Comparison of ENCODE assay signal across 9 cellular contexts in genomic region chr1:218459450-218459849, GRCh38.
A peak's percentile ranks its signal among the peaks of the same experiment; 100 is the strongest.
DNase-seq lines count a peak whose midpoint lies in the region; ATAC-seq, FAIRE-seq and TF ChIP-seq lines count a peak whose summit lies in the region.
"Had no signal": no experiment of that assay in that cellular context is flagged by ENCODE, and none has a peak within 500 bp of the region (broad histone marks: within the 10 kb centered on the region; RNA-seq: fewer than 3 reads in every experiment).

No MANE protein-coding gene starts in this region.

- H3K4me2 ChIP-seq in SK-N-SH: peak overlapping the region; percentile 65; the same call in 1 of the 2 replicates

- no peak for TF ChIP-seq RAD21 in SK-N-SH (IDR thresholded peaks at IDR 0.05; ENCODE audit: low read length)

- CTCF ChIA-PET in SK-N-SH (lab: Yijun Ruan, JAX): no interaction called here

- H2AFZ ChIP-seq in SK-N-SH (ENCODE audit: low read depth): no peak overlapping the region

- 72% methylated on average over 8 of the region's 8 CpGs for WGBS in SK-N-SH (ENCODE audit: low lambda C conversion rate)
- WGBS in esophagus, 2 donors: 50 to 53% methylated on average over 8 of the region's 8 CpGs
- WGBS in aorta, 2 donors: 4 to 9% methylated on average over 8 of the region's 8 CpGs

- no peak for ATAC-seq in SK-N-SH treated with all-trans-retinoic acid at 6 μM for 48 hours
- peak; percentile 62 for ATAC-seq in aorta (ENCODE audit: low FRiP score)

- H3K4me3 ChIP-seq in SK-N-SH (ENCODE audit: low read depth in 2 of 2, low read length in 1 of 2) (no peak overlapping the region), esophagus (ENCODE audit: low read depth in 1 of 2, low read length in 2 of 2) (no peak overlapping the region), aorta (ENCODE audit: low read length in 2 of 2) (no peak overlapping the region)

- H3K9me2 ChIP-seq in SK-N-SH: no peaks in the 10 kb centered on the region

- no peaks in the 10 kb centered on the region for H3K79me2 ChIP-seq in SK-N-SH (ENCODE audit: insufficient read depth)

- FAIRE-seq in frontal cortex (lab: Jason Lieb, UNC): no peak

- POLR2A ChIA-PET in SK-N-SH (lab: Yijun Ruan, JAX): no interaction called here

- peaks cover 4% of the 10 kb centered on the region for H3K27me3 Mint-ChIP-seq in nephron progenitor cell (ENCODE audit: low read depth, poor library complexity)

- peak overlapping the region; percentile 90 for H3K27ac Mint-ChIP-seq in nephron progenitor cell

- no peaks in the 10 kb centered on the region for H3K9me3 ChIP-seq in SK-N-SH
- H3K9me3 ChIP-seq in esophagus (ENCODE audit: control insufficient read depth in 2 of 2, insufficient read depth in 1 of 2, low read depth in 1 of 2, low read length in 1 of 2): no peaks in the 10 kb centered on the region
- H3K9me3 ChIP-seq in aorta (ENCODE audit: control insufficient read depth, low read length): no peaks in the 10 kb centered on the region

- intact Hi-C loops in aorta (cut with DNase I): no loop called here

- no peaks in the 10 kb centered on the region for H3K36me3 Mint-ChIP-seq in nephron progenitor cell (ENCODE audit: low read depth)

- TF ChIP-seq CTCF in SK-N-SH (IDR thresholded peaks at IDR 0.05) (no peak), nephron progenitor cell (IDR thresholded peaks at IDR 0.05) (no peak)

- H3K4me1 ChIP-seq in SK-N-SH (ENCODE audit: control insufficient read depth in 1 of 2, insufficient read depth in 2 of 2, low read depth in 1 of 2, low read length in 1 of 2) (peaks cover 31 to 53% of the 10 kb centered on the region in 2 experiments), esophagus (ENCODE audit: control insufficient read depth in 2 of 2, insufficient read depth in 2 of 2, low read length in 1 of 2) (peaks cover 0 to 2% of the 10 kb centered on the region in 2 donors), aorta (ENCODE audit: control insufficient read depth in 1 of 2, insufficient read depth in 2 of 2, low read length in 2 of 2) (peaks cover 2 to 4% of the 10 kb centered on the region in 2 donors)

- no peak overlapping the region for H3K4me3 Mint-ChIP-seq in nephron progenitor cell

- no peaks in the 10 kb centered on the region for H3K36me3 ChIP-seq in SK-N-SH (replicated peaks in 1 of 2; ENCODE audit: control insufficient read depth in 1 of 2, insufficient read depth in 2 of 2, low read length in 1 of 2)
- H3K36me3 ChIP-seq in esophagus (ENCODE audit: control insufficient read depth in 2 of 2, insufficient read depth in 2 of 2, low read length in 1 of 2): no peaks in the 10 kb centered on the region
- no peaks in the 10 kb centered on the region for H3K36me3 ChIP-seq in aorta (ENCODE audit: control insufficient read depth in 1 of 2, insufficient read depth in 2 of 2, low read length in 1 of 2)

- no peaks in the 10 kb centered on the region for H3K27me3 ChIP-seq in SK-N-SH (ENCODE audit: insufficient read depth)
- H3K27me3 ChIP-seq in esophagus (ENCODE audit: control insufficient read depth in 1 of 2, insufficient read depth in 2 of 2, low read length in 2 of 2): no peaks in the 10 kb centered on the region
- H3K27me3 ChIP-seq in aorta (ENCODE audit: control insufficient read depth in 1 of 2, insufficient read depth in 2 of 2, low read length in 1 of 2): no peaks in the 10 kb centered on the region

- peaks cover 25% of the 10 kb centered on the region for H3F3A ChIP-seq in SK-N-SH (replicated peaks; ENCODE audit: insufficient read depth)

- DNase-seq in SK-N-SH (no peak), nephron progenitor cell (no peak), aorta (peak; percentile 74 to 79), frontal cortex (ENCODE audit: low spot score in 2 of 2) (no peak), foreskin melanocyte (no peak), Kasumi-1 (lab: John Stamatoyannopoulos, UW) (no peak)
- DNase-seq: NCI-H2081 had no signal

- TF ChIP-seq EP300 in SK-N-SH (IDR thresholded peaks at IDR 0.05; ENCODE audit: borderline replicate concordance in 1 of 2, low read depth in 1 of 2, low read length in 1 of 2): no peak

- H4K20me1 ChIP-seq in SK-N-SH (ENCODE audit: insufficient read depth): no peaks in the 10 kb centered on the region

- H3K27ac ChIP-seq in SK-N-SH (ENCODE audit: low read depth in 2 of 2, low read length in 1 of 2): peak overlapping the region; percentile 89 to 95
- H3K27ac ChIP-seq in esophagus (ENCODE audit: low read depth in 2 of 2, low read length in 1 of 2): peak overlapping the region; percentile 29 to 53
- peak overlapping the region; percentile 81 to 100 for H3K27ac ChIP-seq in aorta (ENCODE audit: low read depth in 1 of 2, low read length in 2 of 2)

- peak overlapping the region; percentile 67; the same call in 1 of the 2 replicates for H3K9ac ChIP-seq in SK-N-SH

- H3K4me1 Mint-ChIP-seq in nephron progenitor cell: peaks cover 39% of the 10 kb centered on the region

- no peaks in the 10 kb centered on the region for H3K9me3 Mint-ChIP-seq in nephron progenitor cell

TF ChIP-seq in SK-N-SH, 30 proteins besides CTCF, POLR2A, EP300 and RAD21:
- no peak for TF ChIP-seq TCF12 (IDR thresholded peaks at IDR 0.05)
- no peak for TF ChIP-seq MAX (IDR thresholded peaks at IDR 0.05; ENCODE audit: low read depth)
- no peak for TF ChIP-seq FOSL2 (IDR thresholded peaks at IDR 0.05; ENCODE audit: borderline replicate concordance, low read depth)
- no peak for TF ChIP-seq POLR2AphosphoS5 (IDR thresholded peaks at IDR 0.05; ENCODE audit: low read depth, low read length)
- no peak for TF ChIP-seq GABPA (IDR thresholded peaks at IDR 0.05; ENCODE audit: low read depth)

TF ChIP-seq in SK-N-SH treated with all-trans-retinoic acid at 6 μM for 48 hours, 23 proteins besides CTCF, POLR2A, EP300 and RAD21:
- TF ChIP-seq CREB5 (CRISPR knock-in tag; IDR thresholded peaks at IDR 0.05; ENCODE audit: low read depth): no peak

Comparison
In these comparisons a context has a peak if more than half of its experiments do, and no peak if none do; other contexts are left out.
1. DNase-seq: peak in aorta (2 of 2); none in SK-N-SH (single experiment), nephron progenitor cell (single experiment), frontal cortex (0 of 2), foreskin melanocyte (single experiment) and Kasumi-1 (0 of 2).
2. H3K27ac ChIP-seq: peak in every context shown above with its lines; median percentile 92 in SK-N-SH; 90 in aorta; 41 in esophagus.